20 cellular contexts compared by ENCODE assay signal in the genomic region with DNA sequence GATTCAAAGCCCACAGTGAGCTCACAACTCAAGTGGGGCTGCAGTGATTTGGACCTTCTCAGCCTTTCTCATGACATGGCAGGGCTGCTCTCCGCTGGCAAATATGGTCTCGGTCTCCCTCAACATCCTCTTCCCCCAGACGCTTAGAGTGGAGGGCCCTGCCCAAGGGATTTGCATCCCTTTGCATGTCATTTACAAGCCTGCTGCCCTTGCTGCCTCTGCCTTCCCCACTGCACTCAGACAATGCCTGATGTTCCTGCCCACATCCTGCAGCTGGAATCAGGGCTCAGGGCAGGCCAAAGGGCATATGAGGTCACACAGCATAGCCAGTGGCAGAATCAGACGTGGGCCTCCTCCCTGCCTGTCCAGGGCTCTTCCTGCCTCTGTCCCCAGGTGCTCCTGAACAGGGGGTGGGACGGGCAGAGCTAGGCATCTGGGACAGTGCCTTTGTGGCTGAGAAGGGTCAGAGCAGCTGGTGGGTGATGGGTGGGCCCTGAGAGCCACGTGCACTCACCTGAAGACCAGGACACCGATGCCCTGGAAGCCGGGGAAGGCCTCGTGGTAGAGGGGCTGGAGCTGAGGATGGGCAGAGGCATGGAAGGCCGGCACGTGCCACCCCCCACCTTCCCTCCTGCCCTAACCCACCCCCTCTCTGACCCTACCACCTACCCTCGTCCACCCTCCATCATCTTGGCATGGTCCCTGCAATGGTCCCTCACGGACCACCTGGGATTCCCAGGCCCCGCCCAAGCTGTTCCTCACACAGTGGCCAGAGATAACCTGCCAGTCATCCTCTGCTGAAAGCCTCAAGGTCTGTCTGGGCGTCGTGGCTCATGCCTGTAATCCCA. TPM values are rescaled to one million over a fixed set of nuclear protein-coding genes. Genes with fewer than 3 reads are reported as not detected.
DNase-seq lines count a peak whose midpoint lies in the region; ATAC-seq and TF ChIP-seq lines count a peak whose summit lies in the region.
"Had no signal": no experiment of that assay in that cellular context is flagged by ENCODE, and none has a peak within 500 bp of the region (broad histone marks: within the 10 kb centered on the region; RNA-seq: fewer than 3 reads in every experiment).

No MANE protein-coding gene starts in this region.

- ATAC-seq in Right ventricle myocardium inferior (no peak), Right ventricle myocardium superior (ENCODE audit: poor library complexity) (no peak), GM21717 (IDR thresholded peaks at IDR 0.05; ENCODE audit: unreplicated experiment) (no peak)

- no peaks in the 10 kb centered on the region for H3K9me3 ChIP-seq in uterus
- H3K9me3 ChIP-seq: ascending aorta, SJSA1, tibial artery had no signal

- no peaks in the 10 kb centered on the region for H3K4me1 Mint-ChIP-seq in type B pancreatic cell (ENCODE audit: unreplicated experiment)

- H3K9me3 Mint-ChIP-seq in type B pancreatic cell = no peaks in the 10 kb centered on the region
- H3K9me3 Mint-ChIP-seq: CD4-positive, alpha-beta T cell; T-helper 2 cell treated with Interferon-gamma antibody and Interleukin-4, amounts not matched to agents 5 μg/mL and 100 μg/mL, for 36 hours had no signal

- H3K27me3 Mint-ChIP-seq in type B pancreatic cell = peaks cover 11% of the 10 kb centered on the region

- TF ChIP-seq CTCF in type B pancreatic cell (conservative IDR thresholded peaks at IDR 0.05) (no peak), brain microvascular endothelial cell (IDR thresholded peaks at IDR 0.05; ENCODE audit: low read depth, low read length, missing control alignments) (no peak), uterus (IDR thresholded peaks at IDR 0.05) (no peak)

- H3K27ac ChIP-seq in brain microvascular endothelial cell = no peak overlapping the region
- H3K27ac ChIP-seq in uterus = no peak overlapping the region
- H3K27ac ChIP-seq: ascending aorta, SJSA1, tibial artery had no signal

- TF ChIP-seq POLR2A in uterus (IDR thresholded peaks at IDR 0.05) = no peak

- H3K4me1 ChIP-seq in uterus = no peaks in the 10 kb centered on the region
- H3K4me1 ChIP-seq: ascending aorta, SJSA1, tibial artery had no signal

- H3K36me3 Mint-ChIP-seq in type B pancreatic cell = no peaks in the 10 kb centered on the region

- peak overlapping the region; percentile 63 for H3K27ac Mint-ChIP-seq in type B pancreatic cell
- H3K27ac Mint-ChIP-seq: CD4-positive, alpha-beta T cell; T-helper 2 cell treated with Interferon-gamma antibody and Interleukin-4, amounts not matched to agents 5 μg/mL and 100 μg/mL, for 36 hours had no signal

- intact Hi-C loops in Right ventricle myocardium inferior (cut with DNase I) = no loop called here
- intact Hi-C loops in Right ventricle myocardium superior (cut with DNase I) = no loop called here
- intact Hi-C loops in uterus (cut with DNase I; ENCODE audit: low total_unique reads) = no loop called here

- in situ Hi-C loops in brain microvascular endothelial cell (cut with HindIII; ENCODE audit: low pct_ligation_motif_present, low sequenced_read_pairs) = no loop called here

- H3K4me3 ChIP-seq in brain microvascular endothelial cell (ENCODE audit: low read depth, low read length) (no peak overlapping the region), uterus (no peak overlapping the region)
- H3K4me3 ChIP-seq: ascending aorta, SJSA1, tibial artery had no signal

- H3K4me3 Mint-ChIP-seq in type B pancreatic cell = no peak overlapping the region
- H3K4me3 Mint-ChIP-seq: CD4-positive, alpha-beta T cell; T-helper 2 cell treated with Interferon-gamma antibody and Interleukin-4, amounts not matched to agents 5 μg/mL and 100 μg/mL, for 36 hours had no signal

- DNase-seq in Right ventricle myocardium inferior (ENCODE audit: missing footprints) = peak; percentile 31
- DNase-seq in Right ventricle myocardium superior = no peak
- DNase-seq in iPS-NIHi7 (ENCODE audit: extremely low spot score) = peak; percentile 47
- DNase-seq in type B pancreatic cell (ENCODE audit: extremely low spot score, unreplicated experiment) = no peak
- no peak for DNase-seq in brain microvascular endothelial cell
- DNase-seq in uterus = no peak
- DNase-seq: activated naive CD4-positive, alpha-beta T cell; CD4-positive, alpha-beta T cell; NCI-H2029; NCI-H446 treated with DMSO at 0.1 percent for 48 hours; stimulated activated naive CD4-positive, alpha-beta T cell had no signal

- H3K27me3 ChIP-seq in brain microvascular endothelial cell (replicated peaks) (peaks cover 1% of the 10 kb centered on the region), uterus (no peaks in the 10 kb centered on the region)
- H3K27me3 ChIP-seq: ascending aorta had no signal

- no peaks in the 10 kb centered on the region for H3K36me3 ChIP-seq in brain microvascular endothelial cell (replicated peaks)
- no peaks in the 10 kb centered on the region for H3K36me3 ChIP-seq in uterus
- H3K36me3 ChIP-seq: ascending aorta, SJSA1, tibial artery had no signal

TF ChIP-seq in PFSK-1, 5 proteins besides CTCF, POLR2A, EP300 and RAD21:
- no peak for TF ChIP-seq REST (IDR thresholded peaks at IDR 0.05; ENCODE audit: insufficient read depth in 1 of 2, low read depth in 2 of 2, low read length in 2 of 2)
- TF ChIP-seq FOXP2 (optimal IDR thresholded peaks at IDR 0.05; ENCODE audit: borderline replicate concordance, extremely low read depth, extremely low read length, insufficient read depth) = peak; percentile 89
TF ChIP-seq in PFSK-1: peak in this region for 1.

RNA-seq across cellular contexts. Expression of gene GOLGA6C, which starts 27.4 kb away (rescaled TPM):
- total RNA-seq in Right ventricle myocardium inferior (not detected), Right ventricle myocardium superior (not detected), type B pancreatic cell (ENCODE audit: low replicate concordance) (not detected in 2 replicates), uterus (not detected)
- polyA plus RNA-seq in PFSK-1 (2012; ENCODE audit: insufficient read length, low read depth) = not detected
- total RNA-seq: A673; ascending aorta; CD4-positive, alpha-beta T cell; pulmonary artery endothelial cell; SJSA1 had no signal

RNA-seq across cellular contexts. Expression of gene C15orf39, which starts 29.1 kb away (rescaled TPM):
- total RNA-seq in Right ventricle myocardium inferior = 15.0 TPM
- 15.8 TPM for total RNA-seq in Right ventricle myocardium superior
- polyA plus RNA-seq in PFSK-1 (2012; ENCODE audit: insufficient read length, low read depth) = 80.1 TPM
- 44.5 and 70.3 TPM in 2 replicates for total RNA-seq in type B pancreatic cell (ENCODE audit: low replicate concordance)
- 10 to 100 TPM in 2 of 4 donors, 1 to 10 TPM in 2; 4.6 to 43.9 (median 14.1) TPM for total RNA-seq in uterus

RNA-seq across cellular contexts. Expression of gene GOLGA6D, which starts 51.9 kb away (rescaled TPM):
- total RNA-seq in Right ventricle myocardium inferior (not detected), Right ventricle myocardium superior (not detected), type B pancreatic cell (ENCODE audit: low replicate concordance) (0.19 TPM in 1 of 2 replicates, not detected in the other), uterus (not detected)
- not detected for polyA plus RNA-seq in PFSK-1 (2012; ENCODE audit: insufficient read length, low read depth)
- total RNA-seq: A673; ascending aorta; CD4-positive, alpha-beta T cell; Daoy; pulmonary artery endothelial cell; SJSA1 had no signal

Comparison
In these comparisons a context has a peak if more than half of its experiments do, and no peak if none do; other contexts are left out.
1. DNase-seq: peak in Right ventricle myocardium inferior (single experiment) and iPS-NIHi7 (single experiment); none in Right ventricle myocardium superior (single experiment), type B pancreatic cell (single experiment), brain microvascular endothelial cell (single experiment) and uterus (0 of 2).